Comparison of ENCODE assay signal across 20 cellular contexts in the genomic region with DNA sequence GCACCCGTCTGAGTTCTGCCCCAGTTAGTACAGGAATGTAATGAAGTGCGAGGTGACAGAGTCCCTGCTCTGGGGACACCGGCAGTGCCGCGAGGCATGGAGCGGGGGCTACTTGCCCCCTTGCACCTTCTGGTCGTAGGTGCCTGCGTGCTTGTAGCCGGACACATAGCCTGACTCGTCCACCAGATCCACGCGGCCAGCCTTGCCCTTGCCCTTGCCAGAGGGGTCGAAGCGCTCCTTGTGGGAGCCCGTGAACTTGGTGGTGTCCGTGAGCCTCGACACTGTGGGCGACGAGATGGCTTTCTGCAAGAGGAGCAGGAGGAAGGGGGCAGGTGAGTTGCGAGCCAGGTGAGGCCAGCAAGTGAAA.
"Had no signal": no experiment of that assay in that cellular context is flagged by ENCODE, and none has a peak within 500 bp of the region (broad histone marks: within the 10 kb centered on the region; RNA-seq: fewer than 3 reads in every experiment).

No MANE protein-coding gene starts in this region.

- FAIRE-seq: pancreas, TTC549, urothelium cell line had no signal

- H3K9me3 ChIP-seq: body of pancreas, left ventricle myocardium inferior, pancreas, tibial nerve had no signal

- H3K4me3 ChIP-seq: body of pancreas, cardiac muscle cell, left ventricle myocardium inferior, pancreas, tibial nerve had no signal

- DNase-seq: activated CD4-positive, alpha-beta T cell treated with anti-CD3 and anti-CD28 coated beads for 36 hours; activated CD4-positive, alpha-beta T cell treated with anti-CD3 and anti-CD28 coated beads, Interleukin-2, amount 50 U/mL, for 4 hours; activated effector memory CD4-positive, alpha-beta T cell treated with anti-CD3 and anti-CD28 coated beads, Interleukin-2, amount 50 U/mL, for 16 hours; activated naive CD4-positive, alpha-beta T cell treated with anti-CD3 and anti-CD28 coated beads, Interleukin-2, amount 10 ng/mL, durations not matched to agents 7 days and 5 days; activated T-cell treated with anti-CD3 and anti-CD28 coated beads, Interleukin-2, amount 50 U/mL, for 72 hours; anterior cingulate cortex; effector CD8-positive, alpha-beta T cell; erythroblast; foreskin fibroblast; left ventricle myocardium inferior; stimulated activated CD4-positive, alpha-beta T cell treated with anti-CD3 and anti-CD28 coated beads, Interleukin-4, amount 100 ng/mL, for 1 hour; stimulated activated naive CD4-positive, alpha-beta T cell treated with Interleukin-2 at 50 U/mL for 16 hours; T-cell had no signal

- H3K27me3 ChIP-seq: body of pancreas, cardiac muscle cell, pancreas, tibial nerve had no signal

- H3K36me3 ChIP-seq: cardiac muscle cell, pancreas had no signal

- ATAC-seq: activated CD4-positive, alpha-beta T cell treated with anti-CD3 and anti-CD28 coated beads for 36 hours; activated T-cell treated with anti-CD3 and anti-CD28 coated beads, Interleukin-2, amount 50 U/mL, for 72 hours; sciatic nerve; T-cell had no signal

- H3K27ac ChIP-seq: body of pancreas, cardiac muscle cell, left ventricle myocardium inferior, pancreas, tibial nerve had no signal

- H3K4me1 ChIP-seq: left ventricle myocardium inferior, pancreas, tibial nerve had no signal
